In genomic region chr4:55116450-55116849, GRCh38 we compare ENCODE assay signal across 20 cellular contexts. TPM values are rescaled to one million over a fixed set of nuclear protein-coding genes. Genes with fewer than 3 reads are reported as not detected.
DNase-seq lines count a peak whose midpoint lies in the region; ATAC-seq, FAIRE-seq and TF ChIP-seq lines count a peak whose summit lies in the region.
"Had no signal": no experiment of that assay in that cellular context is flagged by ENCODE, and none has a peak within 500 bp of the region (broad histone marks: within the 10 kb centered on the region; RNA-seq: fewer than 3 reads in every experiment).

No MANE protein-coding gene starts in this region.

- H3K4me3 ChIP-seq in bronchial epithelial cell (ENCODE audit: low read depth, low read length): no peak overlapping the region
- H3K4me3 ChIP-seq in lung: no peak overlapping the region
- H3K4me3 ChIP-seq: GM12878, ovary had no signal

- H3K4me1 ChIP-seq in lung (ENCODE audit: control insufficient read depth in 2 of 2, insufficient read depth in 2 of 2, low read length in 2 of 2): no peaks in the 10 kb centered on the region
- H3K4me1 ChIP-seq: Caco-2 had no signal

- no peak for TF ChIP-seq CTCF in bronchial epithelial cell (IDR thresholded peaks at IDR 0.05; ENCODE audit: insufficient read depth, low read length, severe bottlenecking)
- TF ChIP-seq CTCF in lung (IDR thresholded peaks at IDR 0.05; ENCODE audit: control extremely low read depth, extremely low read depth): no peak

- H3K9me3 ChIP-seq in lung (ENCODE audit: control insufficient read depth in 2 of 2, insufficient read depth in 1 of 2, low read length in 1 of 2): no peaks in the 10 kb centered on the region
- H3K9me3 ChIP-seq: Caco-2, ovary had no signal

- 60 to 65% methylated on average over 1 of the region's 1 CpG for WGBS in lung, 2 donors

- H3K27ac ChIP-seq in lung (ENCODE audit: low read depth in 1 of 2, low read length in 1 of 2): no peak overlapping the region
- H3K27ac ChIP-seq: ovary had no signal

- ATAC-seq in lung (ENCODE audit: insufficient read depth, low FRiP score): peak; percentile 50
- ATAC-seq in HG03175 (IDR thresholded peaks at IDR 0.05; ENCODE audit: unreplicated experiment): no peak
- no peak for ATAC-seq in activated CD8-positive, alpha-beta T cell treated with anti-CD3 and anti-CD28 coated beads, Interleukin-2, amount 10 ng/mL, durations not matched to agents 7 days and 5 days
- ATAC-seq: GM12878 had no signal

- no peaks in the 10 kb centered on the region for H3K9me3 Mint-ChIP-seq in activated CD4-positive, alpha-beta T cell treated with anti-CD3 and anti-CD28 coated beads, Interleukin-2, amount 10 ng/mL, durations not matched to agents 24 days and 14 days
- H3K9me3 Mint-ChIP-seq in activated CD8-positive, alpha-beta T cell treated with anti-CD3 and anti-CD28 coated beads, Interleukin-2, amount 10 ng/mL, durations not matched to agents 7 days and 5 days (ENCODE audit: insufficient read depth): no peaks in the 10 kb centered on the region
- H3K9me3 Mint-ChIP-seq: activated CD4-positive, alpha-beta memory T cell treated with anti-CD3 and anti-CD28 coated beads for 36 hours had no signal

- peaks cover 2% of the 10 kb centered on the region for H3K27me3 Mint-ChIP-seq in activated CD4-positive, alpha-beta T cell treated with anti-CD3 and anti-CD28 coated beads, Interleukin-2, amount 10 ng/mL, durations not matched to agents 24 days and 14 days
- H3K27me3 Mint-ChIP-seq in activated CD8-positive, alpha-beta T cell treated with anti-CD3 and anti-CD28 coated beads, Interleukin-2, amount 10 ng/mL, durations not matched to agents 7 days and 5 days (ENCODE audit: low read depth): peaks cover 3% of the 10 kb centered on the region

- POLR2A ChIA-PET in activated CD8-positive, alpha-beta T cell treated with anti-CD3 and anti-CD28 coated beads, Interleukin-2, amount 10 ng/mL, durations not matched to agents 7 days and 5 days (lab: Charles Lee): no interaction called here

- H3K36me3 ChIP-seq in bronchial epithelial cell (ENCODE audit: control insufficient read depth, insufficient read depth, low read length): no peaks in the 10 kb centered on the region
- H3K36me3 ChIP-seq in lung (ENCODE audit: control insufficient read depth in 2 of 2, insufficient read depth in 2 of 2, low read length in 2 of 2): peaks cover 0 to 3% of the 10 kb centered on the region in 2 donors
- H3K36me3 ChIP-seq: ovary had no signal

- intact Hi-C loops in activated CD4-positive, alpha-beta T cell treated with anti-CD3 and anti-CD28 coated beads, Interleukin-2, amount 10 ng/mL, durations not matched to agents 24 days and 14 days (cut with micrococcal nuclease): no loop called here

- H3K4me3 Mint-ChIP-seq in activated CD4-positive, alpha-beta T cell treated with anti-CD3 and anti-CD28 coated beads, Interleukin-2, amount 10 ng/mL, durations not matched to agents 24 days and 14 days: no peak overlapping the region
- H3K4me3 Mint-ChIP-seq in activated CD8-positive, alpha-beta T cell treated with anti-CD3 and anti-CD28 coated beads, Interleukin-2, amount 10 ng/mL, durations not matched to agents 7 days and 5 days: no peak overlapping the region
- H3K4me3 Mint-ChIP-seq: activated CD4-positive, alpha-beta memory T cell treated with anti-CD3 and anti-CD28 coated beads for 36 hours; activated naive CD8-positive, alpha-beta T cell had no signal

- H3K27me3 ChIP-seq in bronchial epithelial cell (ENCODE audit: control insufficient read depth, insufficient read depth, low read length): peaks cover 2% of the 10 kb centered on the region
- no peaks in the 10 kb centered on the region for H3K27me3 ChIP-seq in lung (ENCODE audit: control insufficient read depth, insufficient read depth)
- H3K27me3 ChIP-seq: ovary had no signal

- H3K4me1 Mint-ChIP-seq in activated CD4-positive, alpha-beta T cell treated with anti-CD3 and anti-CD28 coated beads, Interleukin-2, amount 10 ng/mL, durations not matched to agents 24 days and 14 days: no peaks in the 10 kb centered on the region
- H3K4me1 Mint-ChIP-seq in activated CD8-positive, alpha-beta T cell treated with anti-CD3 and anti-CD28 coated beads, Interleukin-2, amount 10 ng/mL, durations not matched to agents 7 days and 5 days (ENCODE audit: low read depth): no peaks in the 10 kb centered on the region

- DNase-seq in AG08395 (ENCODE audit: low spot score): peak; percentile 10
- peak; percentile 57 for DNase-seq in HT1080 (ENCODE audit: low read depth)
- DNase-seq in bronchial epithelial cell (ENCODE audit: low read depth): peak; percentile 52
- no peak for DNase-seq in lung (ENCODE audit: low spot score)
- no peak for DNase-seq in activated CD4-positive, alpha-beta T cell treated with anti-CD3 and anti-CD28 coated beads, Interleukin-2, amount 10 ng/mL, durations not matched to agents 24 days and 14 days
- DNase-seq in activated CD8-positive, alpha-beta T cell treated with anti-CD3 and anti-CD28 coated beads, Interleukin-2, amount 10 ng/mL, durations not matched to agents 7 days and 5 days: no peak
- DNase-seq in NCI-H1092 treated with DMSO at 0.1 percent for 48 hours (lab: John Stamatoyannopoulos, UW): no peak
- DNase-seq: activated CD4-positive, alpha-beta memory T cell treated with anti-CD3 and anti-CD28 coated beads for 36 hours; activated T-cell treated with anti-CD3 and anti-CD28 coated beads, Interleukin-2, amount 50 U/mL, for 48 hours; Caco-2; left cardiac atrium; NCI-H2081; NCI-H524; ovary; stimulated activated CD4-positive, alpha-beta T cell treated with anti-CD3 and anti-CD28 coated beads, Interleukin-2, amount 100 ng/mL, for 48 hours had no signal

- CTCF ChIA-PET in activated CD8-positive, alpha-beta T cell treated with anti-CD3 and anti-CD28 coated beads, Interleukin-2, amount 10 ng/mL, durations not matched to agents 7 days and 5 days (lab: Charles Lee): no interaction called here

- FAIRE-seq in bronchial epithelial cell (lab: Jason Lieb, UNC): no peak
- FAIRE-seq: G401.6, GM12878 had no signal

- H3K36me3 Mint-ChIP-seq in activated CD4-positive, alpha-beta T cell treated with anti-CD3 and anti-CD28 coated beads, Interleukin-2, amount 10 ng/mL, durations not matched to agents 24 days and 14 days (ENCODE audit: low read depth): no peaks in the 10 kb centered on the region
- H3K36me3 Mint-ChIP-seq in activated CD8-positive, alpha-beta T cell treated with anti-CD3 and anti-CD28 coated beads, Interleukin-2, amount 10 ng/mL, durations not matched to agents 7 days and 5 days (ENCODE audit: low read depth): no peaks in the 10 kb centered on the region
- H3K36me3 Mint-ChIP-seq: activated CD4-positive, alpha-beta memory T cell treated with anti-CD3 and anti-CD28 coated beads for 36 hours; activated naive CD8-positive, alpha-beta T cell had no signal

- no peak overlapping the region for H3K27ac Mint-ChIP-seq in activated CD4-positive, alpha-beta T cell treated with anti-CD3 and anti-CD28 coated beads, Interleukin-2, amount 10 ng/mL, durations not matched to agents 24 days and 14 days
- no peak overlapping the region for H3K27ac Mint-ChIP-seq in activated CD8-positive, alpha-beta T cell treated with anti-CD3 and anti-CD28 coated beads, Interleukin-2, amount 10 ng/mL, durations not matched to agents 7 days and 5 days
- H3K27ac Mint-ChIP-seq: activated CD4-positive, alpha-beta memory T cell treated with anti-CD3 and anti-CD28 coated beads for 36 hours; activated naive CD8-positive, alpha-beta T cell had no signal

RNA-seq across cellular contexts. Expression of gene KDR, which starts 8.9 kb away (rescaled TPM):
- total RNA-seq in HT1080 (2014; rRNA removed; shearing (Covaris generic)): 0.17 and 0.58 TPM in 2 replicates
- polyA plus RNA-seq in HT1080 (2015; cell fraction: cytosol; rRNA removed): 0.07 and 0.08 TPM in 2 replicates
- polyA plus RNA-seq in HT1080 (2015; cell fraction: nucleus; rRNA removed): 0.23 and 0.49 TPM in 2 replicates
- total RNA-seq in bronchial epithelial cell (under 0.01 TPM in 1 of 2 replicates, not detected in the other), lung (100 to 1,000 TPM in 1 of 2 donors, 10 to 100 TPM in 1; 43.9 to 132 TPM)
- polyA plus RNA-seq in lung: 10 to 100 TPM in 1 of 2 donors, 1 to 10 TPM in 1; 8.4 to 21.1 TPM
- total RNA-seq in activated CD4-positive, alpha-beta T cell treated with anti-CD3 and anti-CD28 coated beads, Interleukin-2, amount 10 ng/mL, durations not matched to agents 24 days and 14 days: not detected in 2 replicates
- total RNA-seq in activated CD8-positive, alpha-beta T cell treated with anti-CD3 and anti-CD28 coated beads, Interleukin-2, amount 10 ng/mL, durations not matched to agents 7 days and 5 days: not detected
- total RNA-seq: activated CD4-positive, alpha-beta memory T cell treated with anti-CD3 and anti-CD28 coated beads for 36 hours; Caco-2 had no signal
- polyA plus RNA-seq: AG04450 had no signal

Comparison
In these comparisons a context has a peak if more than half of its experiments do, and no peak if none do; other contexts are left out.
1. DNase-seq: peak in AG08395 (single experiment), HT1080 (single experiment) and bronchial epithelial cell (single experiment); none in lung (single experiment), activated CD4-positive, alpha-beta T cell treated with anti-CD3 and anti-CD28 coated beads, Interleukin-2, amount 10 ng/mL, durations not matched to agents 24 days and 14 days (single experiment), activated CD8-positive, alpha-beta T cell treated with anti-CD3 and anti-CD28 coated beads, Interleukin-2, amount 10 ng/mL, durations not matched to agents 7 days and 5 days (single experiment) and NCI-H1092 treated with DMSO at 0.1 percent for 48 hours (single experiment).
2. RNA of gene KDR, which starts 8.9 kb away (total RNA-seq): 43.9 to 132 TPM in lung; 0.17 to 0.58 TPM in HT1080, under 0.01 TPM in bronchial epithelial cell, not detected in activated CD4-positive, alpha-beta T cell treated with anti-CD3 and anti-CD28 coated beads, Interleukin-2, amount 10 ng/mL, durations not matched to agents 24 days and 14 days and not detected in activated CD8-positive, alpha-beta T cell treated with anti-CD3 and anti-CD28 coated beads, Interleukin-2, amount 10 ng/mL, durations not matched to agents 7 days and 5 days; every median in the first group is over 10 times any median in the second.